ENCODE assay signal across 16 cellular contexts in the genomic region with DNA sequence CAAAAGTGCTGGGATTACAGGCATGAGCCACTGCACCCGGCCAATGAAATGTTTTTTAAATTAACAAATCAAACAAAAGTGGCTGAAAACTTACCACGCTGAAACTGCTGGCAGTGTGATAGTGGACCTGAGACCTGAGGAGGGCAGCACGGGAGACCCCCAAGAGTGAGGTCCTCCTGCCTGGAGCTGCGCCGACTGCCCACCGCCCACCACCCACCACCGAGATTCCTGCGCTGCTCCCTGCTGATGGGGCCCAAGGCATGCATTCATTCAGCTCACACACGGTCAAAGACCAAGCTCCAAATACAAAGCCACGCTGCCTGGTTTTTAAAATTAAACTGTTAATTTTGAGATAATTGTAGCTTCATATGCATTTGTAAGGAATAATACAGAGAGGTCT. TPM values are rescaled to one million over a fixed set of nuclear protein-coding genes. Genes with fewer than 3 reads are reported as not detected.
DNase-seq lines count a peak whose midpoint lies in the region; ATAC-seq and TF ChIP-seq lines count a peak whose summit lies in the region.
"Had no signal": no experiment of that assay in that cellular context is flagged by ENCODE, and none has a peak within 500 bp of the region (broad histone marks: within the 10 kb centered on the region; RNA-seq: fewer than 3 reads in every experiment).

No MANE protein-coding gene starts in this region.

- H3K4ac ChIP-seq in mesenchymal stem cell (ENCODE audit: low read depth in 1 of 2, low read length in 2 of 2), result no peak overlapping the region

- intact Hi-C loops in upper lobe of right lung (cut with DNase I), result no loop called here
- intact Hi-C loops in mucosa of descending colon (cut with DNase I, micrococcal nuclease), result no loop called here

- no peak overlapping the region for H3K4me3 ChIP-seq in mesenchymal stem cell (ENCODE audit: insufficient read depth in 1 of 2, low read depth in 1 of 2, low read length in 2 of 2)
- H3K4me3 ChIP-seq in upper lobe of right lung, result no peak overlapping the region
- no peak overlapping the region for H3K4me3 ChIP-seq in mucosa of descending colon
- H3K4me3 ChIP-seq: BLaER1 had no signal

- H3K27me3 ChIP-seq in mesenchymal stem cell (ENCODE audit: control insufficient read depth in 1 of 2, insufficient read depth in 1 of 2, low read length in 2 of 2) (no peaks in the 10 kb centered on the region), upper lobe of right lung (no peaks in the 10 kb centered on the region)
- H3K27me3 ChIP-seq: BE2C, BLaER1 had no signal

- H3K23ac ChIP-seq in mesenchymal stem cell (ENCODE audit: low read length in 2 of 2), result no peak overlapping the region

- no peaks in the 10 kb centered on the region for H3K79me1 ChIP-seq in mesenchymal stem cell (replicated peaks; ENCODE audit: low read length, poor library complexity, severe bottlenecking)

- H3K27ac ChIP-seq in VCaP (peak overlapping the region; percentile 65), mesenchymal stem cell (ENCODE audit: low read length, poor library complexity, severe bottlenecking) (no peak overlapping the region), upper lobe of right lung (no peak overlapping the region)
- H3K27ac ChIP-seq: BLaER1 had no signal

- H3K14ac ChIP-seq in mesenchymal stem cell (ENCODE audit: low read length in 2 of 2), result no peak overlapping the region

- peak overlapping the region; percentile 62 for H2BK15ac ChIP-seq in mesenchymal stem cell (ENCODE audit: low read depth, poor library complexity, severe bottlenecking)

- H4K8ac ChIP-seq in mesenchymal stem cell (ENCODE audit: low read length), result no peak overlapping the region

- no peaks in the 10 kb centered on the region for H3K36me3 ChIP-seq in mesenchymal stem cell (ENCODE audit: control insufficient read depth in 1 of 2, insufficient read depth in 2 of 2, low read depth in 1 of 2, low read length in 2 of 2)
- no peaks in the 10 kb centered on the region for H3K36me3 ChIP-seq in upper lobe of right lung
- H3K36me3 ChIP-seq in mucosa of descending colon (ENCODE audit: low read depth), result no peaks in the 10 kb centered on the region
- H3K36me3 ChIP-seq: BE2C, BLaER1 had no signal

- WGBS in mesenchymal stem cell, result 98% methylated on average over 8 of the region's 10 CpGs

- H2BK120ac ChIP-seq in mesenchymal stem cell (ENCODE audit: low read depth, low read length), result no peak overlapping the region

- H3K4me1 ChIP-seq in mesenchymal stem cell (ENCODE audit: control insufficient read depth, insufficient read depth, low read depth, low read length) (peaks cover 3% of the 10 kb centered on the region), upper lobe of right lung (no peaks in the 10 kb centered on the region), mucosa of descending colon (ENCODE audit: low read depth) (no peaks in the 10 kb centered on the region)
- H3K4me1 ChIP-seq: BE2C, Caco-2 had no signal

- H2AK5ac ChIP-seq in mesenchymal stem cell (ENCODE audit: low read length, severe bottlenecking), result no peak overlapping the region

- H2BK12ac ChIP-seq in mesenchymal stem cell (ENCODE audit: low read length in 2 of 2), result no peak overlapping the region

- DNase-seq in mesenchymal stem cell, result no peak
- no peak for DNase-seq in upper lobe of right lung
- DNase-seq in mucosa of descending colon, result no peak
- DNase-seq: 8988T; ACHN; BE2C; C1 segment of cervical spinal cord; Caco-2; Calu3; CD4-positive, alpha-beta T cell; CD8-positive, alpha-beta T cell; DMS79 treated with DMSO at 0.1 percent for 48 hours; GF-D8 had no signal

- ATAC-seq in upper lobe of right lung (no peak), mucosa of descending colon (no peak), HG03045 (IDR thresholded peaks at IDR 0.05; ENCODE audit: unreplicated experiment) (no peak)
- ATAC-seq: CD8-positive, alpha-beta T cell had no signal

- H3K18ac ChIP-seq in mesenchymal stem cell (ENCODE audit: low read depth in 1 of 2, low read length in 2 of 2), result no peak overlapping the region

- no peak overlapping the region for H3K9ac ChIP-seq in mesenchymal stem cell (ENCODE audit: low read length)
- H3K9ac ChIP-seq: BLaER1 had no signal

- H3K9me3 ChIP-seq in mesenchymal stem cell (ENCODE audit: control insufficient read depth, low read length) (no peaks in the 10 kb centered on the region), upper lobe of right lung (no peaks in the 10 kb centered on the region), mucosa of descending colon (no peaks in the 10 kb centered on the region)
- H3K9me3 ChIP-seq: BE2C, BLaER1, Caco-2 had no signal

- H2BK5ac ChIP-seq in mesenchymal stem cell (ENCODE audit: low read depth, low read length, poor library complexity, severe bottlenecking), result no peak overlapping the region

- no peak for TF ChIP-seq CTCF in VCaP (conservative IDR thresholded peaks at IDR 0.05)
- TF ChIP-seq CTCF in upper lobe of right lung (IDR thresholded peaks at IDR 0.05), result no peak
- TF ChIP-seq CTCF in mucosa of descending colon (IDR thresholded peaks at IDR 0.05), result no peak

- H3K4me2 ChIP-seq in mesenchymal stem cell (ENCODE audit: low read length, poor library complexity, severe bottlenecking), result no peak overlapping the region
- H3K4me2 ChIP-seq: BLaER1 had no signal

- H2AFZ ChIP-seq in mesenchymal stem cell (ENCODE audit: low read depth, low read length), result no peak overlapping the region

- H4K91ac ChIP-seq in mesenchymal stem cell (ENCODE audit: low read length), result no peak overlapping the region

RNA-seq across cellular contexts. Expression of gene LARP4B, which starts 16.4 kb away (rescaled TPM):
- 19.0 TPM for polyA plus RNA-seq in mesenchymal stem cell (2013, experiment 1 of 2)
- polyA plus RNA-seq in mesenchymal stem cell (2013, experiment 2 of 2), result 18.3 TPM
- total RNA-seq in upper lobe of right lung (126 TPM), mucosa of descending colon (100 to 1,000 TPM in 2 of 3 donors, 10 to 100 TPM in 1; 97.5 to 155 (median 116) TPM)

RNA-seq across cellular contexts. Expression of gene GTPBP4, which starts 40.4 kb away (rescaled TPM):
- 33.3 TPM for polyA plus RNA-seq in mesenchymal stem cell (2013, experiment 1 of 2)
- 29.9 TPM for polyA plus RNA-seq in mesenchymal stem cell (2013, experiment 2 of 2)
- total RNA-seq in upper lobe of right lung, result 36.5 TPM
- 10 to 100 TPM; 19.2 to 27.8 (median 26.6) TPM for total RNA-seq in mucosa of descending colon
